8 cellular contexts compared by ENCODE assay signal in genomic region chr19:38388310-38389100, GRCh38. TPM values are rescaled to one million over a fixed set of nuclear protein-coding genes. Genes with fewer than 3 reads are reported as not detected.
A peak's percentile ranks its signal among the peaks of the same experiment; 100 is the strongest.
DNase-seq lines count a peak whose midpoint lies in the region; ATAC-seq and TF ChIP-seq lines count a peak whose summit lies in the region.

A gene with protein sequence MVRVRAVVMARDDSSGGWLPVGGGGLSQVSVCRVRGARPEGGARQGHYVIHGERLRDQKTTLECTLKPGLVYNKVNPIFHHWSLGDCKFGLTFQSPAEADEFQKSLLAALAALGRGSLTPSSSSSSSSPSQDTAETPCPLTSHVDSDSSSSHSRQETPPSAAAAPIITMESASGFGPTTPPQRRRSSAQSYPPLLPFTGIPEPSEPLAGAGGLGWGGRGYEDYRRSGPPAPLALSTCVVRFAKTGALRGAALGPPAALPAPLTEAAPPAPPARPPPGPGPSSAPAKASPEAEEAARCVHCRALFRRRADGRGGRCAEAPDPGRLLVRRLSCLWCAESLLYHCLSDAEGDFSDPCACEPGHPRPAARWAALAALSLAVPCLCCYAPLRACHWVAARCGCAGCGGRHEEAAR (plus strand): TSS chr19:38388697. CDS start chr19:38390303, 1,606 bp downstream.

- H3K36me3 ChIP-seq in Caco-2 (ENCODE audit: control insufficient read depth, insufficient read depth, low read length), result peaks cover 4% of the 10 kb centered on the region; the same call in 1 of the 2 replicates
- peaks cover 16% of the 10 kb centered on the region for H3K36me3 ChIP-seq in WERI-Rb-1

- H3K27me3 ChIP-seq in Caco-2 (replicated peaks; ENCODE audit: control insufficient read depth, insufficient read depth, low read length), result no peaks in the 10 kb centered on the region
- H3K27me3 ChIP-seq in WERI-Rb-1 (ENCODE audit: insufficient read depth, low read depth, severe bottlenecking), result no peaks in the 10 kb centered on the region

- CTCF ChIA-PET in Caco-2 (lab: Charles Lee), result interaction anchor here (0.6 to 2.2 kb wide), 5 partner anchors 10 to 397 kb away, joined by 3 to 39 read pairs (median 8); partner anchors contain the start of genes FAM98C and PSMD8

- no peaks in the 10 kb centered on the region for H3K27me3 Mint-ChIP-seq in Caco-2 (ENCODE audit: insufficient read depth, unreplicated experiment)
- peaks cover 4% of the 10 kb centered on the region for H3K27me3 Mint-ChIP-seq in neural crest cell (ENCODE audit: low read depth)

- H3K27ac ChIP-seq in WERI-Rb-1, result peak within 1 kb of the TSS; percentile 11; the same call in 1 of the 2 replicates

- H3K9me3 ChIP-seq in Caco-2 (no peaks in the 10 kb centered on the region), WERI-Rb-1 (ENCODE audit: severe bottlenecking) (no peaks in the 10 kb centered on the region)

- POLR2A ChIA-PET in Caco-2 (lab: Charles Lee), result interaction anchor here (0.5 to 2.1 kb wide), 10 partner anchors 14 to 889 kb away, joined by 3 to 26 read pairs (median 8); partner anchors contain the start of genes FAM98C, NFKBIB, PSMD8 and SPINT2

- peaks cover 29% of the 10 kb centered on the region for H3K4me1 ChIP-seq in Caco-2

- no peak for ATAC-seq in GM18502 (IDR thresholded peaks at IDR 0.05; ENCODE audit: poor library complexity, unreplicated experiment)
- no peak for ATAC-seq in GM19467 (IDR thresholded peaks at IDR 0.05; ENCODE audit: unreplicated experiment)
- no peak for ATAC-seq in GM19351 (IDR thresholded peaks at IDR 0.05; ENCODE audit: unreplicated experiment)

- peak within 1 kb of the TSS; percentile 83 for H3K4me3 Mint-ChIP-seq in Caco-2 (ENCODE audit: unreplicated experiment)
- H3K4me3 Mint-ChIP-seq in neural crest cell, result peak within 1 kb of the TSS; percentile 96

- H3K36me3 Mint-ChIP-seq in Caco-2 (ENCODE audit: insufficient read depth, unreplicated experiment), result peaks cover 36% of the 10 kb centered on the region
- peaks cover 9% of the 10 kb centered on the region for H3K36me3 Mint-ChIP-seq in neural crest cell (ENCODE audit: low read depth)

- intact Hi-C loops in Caco-2 (cut with micrococcal nuclease; ENCODE audit: unreplicated experiment), result loop anchor here (1.0 kb wide), 1 partner anchor 14 kb away; no protein-coding TSS in a partner anchor

- no TSS peak for BruUV-seq in Caco-2 (replicated peaks; lab: Mats Ljungman, UMichigan)

- H3K27ac Mint-ChIP-seq in Caco-2 (ENCODE audit: unreplicated experiment) (peak within 1 kb of the TSS; percentile 43), neural crest cell (ENCODE audit: unreplicated experiment) (peak within 1 kb of the TSS; percentile 89)

- peak; percentile 33 to 66 for DNase-seq in Caco-2
- DNase-seq in HT1080 (ENCODE audit: low read depth), result no peak
- DNase-seq in WERI-Rb-1, result peak; percentile 68
- DNase-seq in fibroblast of pulmonary artery (ENCODE audit: low read depth), result no peak
- no peak for DNase-seq in neural crest cell (ENCODE audit: low read depth, low spot score)

- TF ChIP-seq CTCF in Caco-2 (IDR thresholded peaks at IDR 0.05; ENCODE audit: insufficient read depth in 1 of 2, low read depth in 1 of 2, low read length in 1 of 2, severe bottlenecking in 1 of 2, unreplicated experiment in 1 of 2) (no peak), WERI-Rb-1 (IDR thresholded peaks at IDR 0.05; ENCODE audit: low read depth, low read length) (no peak), fibroblast of pulmonary artery (IDR thresholded peaks at IDR 0.05; ENCODE audit: low read length, missing control alignments) (no peak), neural crest cell (conservative IDR thresholded peaks at IDR 0.05) (no peak)

- H3K4me1 Mint-ChIP-seq in Caco-2 (ENCODE audit: low read depth, unreplicated experiment) (peaks cover 23% of the 10 kb centered on the region), neural crest cell (peaks cover 35% of the 10 kb centered on the region)

- no peaks in the 10 kb centered on the region for H3K9me3 Mint-ChIP-seq in Caco-2 (ENCODE audit: unreplicated experiment)
- H3K9me3 Mint-ChIP-seq in neural crest cell, result no peaks in the 10 kb centered on the region

- H3K4me3 ChIP-seq in Caco-2 (ENCODE audit: low read depth, low read length), result peak within 1 kb of the TSS; percentile 60
- peak within 1 kb of the TSS; percentile 78 for H3K4me3 ChIP-seq in WERI-Rb-1 (ENCODE audit: low read depth, low read length)
- H3K4me3 ChIP-seq in fibroblast of pulmonary artery (replicated peaks; ENCODE audit: low read depth, low read length), result peak within 1 kb of the TSS; percentile 90

RNA-seq across cellular contexts. Expression of the gene that starts here (rescaled TPM):
- total RNA-seq in Caco-2 (2022), result 2.9 and 3.5 TPM in 2 replicates
- total RNA-seq in HT1080 (2014; rRNA removed; shearing (Covaris generic)), result 6.6 and 11.0 TPM in 2 replicates
- polyA plus RNA-seq in HT1080 (2015; cell fraction: cytosol; rRNA removed), result 9.6 and 10.1 TPM in 2 replicates
- polyA plus RNA-seq in HT1080 (2015; cell fraction: nucleus; rRNA removed), result 27.3 and 29.1 TPM in 2 replicates
- total RNA-seq in neural crest cell, result 11.2 and 12.0 TPM in 2 replicates

Comparison
In these comparisons a context has a peak if more than half of its experiments do, and no peak if none do; other contexts are left out.
1. DNase-seq: peak in Caco-2 (2 of 2) and WERI-Rb-1 (single experiment); none in HT1080 (single experiment), fibroblast of pulmonary artery (single experiment) and neural crest cell (single experiment).
2. Peak in every context shown above with its lines, with median percentiles within 50 percentile points of each other: H3K4me3 ChIP-seq.